In the genomic region with DNA sequence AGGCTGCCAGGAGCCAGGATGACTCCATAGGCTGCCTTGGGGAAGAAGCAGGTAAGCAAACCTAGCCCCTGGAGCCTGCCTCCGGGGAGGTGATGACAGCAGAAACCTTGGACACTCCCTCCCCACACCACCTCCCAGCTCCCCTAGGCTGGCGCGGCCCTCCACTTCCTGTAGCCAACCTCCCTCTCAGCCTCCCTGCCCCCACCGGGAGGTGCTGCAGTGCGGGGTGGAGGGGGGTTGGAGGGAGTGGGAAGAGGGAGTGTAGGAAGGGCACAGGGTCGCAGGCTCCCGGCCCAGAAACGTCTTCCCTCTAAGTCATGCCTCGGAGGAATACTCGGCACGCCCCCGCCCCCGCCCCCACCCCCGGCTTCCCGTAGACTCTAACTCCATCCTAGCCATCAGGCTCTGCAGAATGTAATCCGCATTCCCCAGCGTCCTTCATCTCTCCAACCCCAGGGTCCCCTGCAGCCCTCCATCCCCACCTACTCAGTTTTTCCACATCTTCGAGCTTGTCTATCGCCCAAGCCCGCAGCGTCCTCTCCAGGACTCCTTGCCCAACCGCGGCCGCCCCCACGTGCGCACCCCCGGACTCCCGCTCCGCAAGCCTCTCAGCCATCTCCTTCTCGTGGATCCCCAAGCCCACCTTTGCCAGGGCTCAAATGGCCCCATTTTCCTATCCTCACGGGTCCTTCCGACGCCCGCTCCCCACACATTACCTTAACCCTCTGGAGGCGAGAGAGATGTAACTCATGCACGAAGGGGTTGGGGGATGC, we compare ENCODE assay signal across 1 cellular context.
TF ChIP-seq lines count a peak whose summit lies in the region.

No MANE protein-coding gene starts in this region.

TF ChIP-seq in SK-N-SH, 30 proteins besides CTCF, POLR2A, EP300 and RAD21 (continued from another document):
- TF ChIP-seq IRF3 (IDR thresholded peaks at IDR 0.05; ENCODE audit: low read depth, low read length): no peak
- TF ChIP-seq NRF1 (IDR thresholded peaks at IDR 0.05; ENCODE audit: low read depth, low read length): no peak
- TF ChIP-seq USF1 (IDR thresholded peaks at IDR 0.05; ENCODE audit: borderline replicate concordance, low read depth): no peak
- no peak for TF ChIP-seq POLR2AphosphoS5 (IDR thresholded peaks at IDR 0.05; ENCODE audit: low read depth, low read length)
- TF ChIP-seq JUND (IDR thresholded peaks at IDR 0.05): no peak
- TF ChIP-seq GATA2 (CRISPR knock-in tag; IDR thresholded peaks at IDR 0.05): no peak
- TF ChIP-seq MEF2A (IDR thresholded peaks at IDR 0.05; ENCODE audit: borderline replicate concordance, low read depth): no peak
- no peak for TF ChIP-seq FOSL2 (IDR thresholded peaks at IDR 0.05; ENCODE audit: borderline replicate concordance, low read depth)
- TF ChIP-seq YY1 (IDR thresholded peaks at IDR 0.05; ENCODE audit: low read depth): no peak
- peak; percentile 79 for TF ChIP-seq CHD2 (IDR thresholded peaks at IDR 0.05; ENCODE audit: low read length, partially characterized antibody)
- TF ChIP-seq ELF1 (IDR thresholded peaks at IDR 0.05): 0 out of 2 replicates have a peak, but pooled peaks have one; percentile 40
